Comparison of ENCODE assay signal across 24 cellular contexts in the genomic region with DNA sequence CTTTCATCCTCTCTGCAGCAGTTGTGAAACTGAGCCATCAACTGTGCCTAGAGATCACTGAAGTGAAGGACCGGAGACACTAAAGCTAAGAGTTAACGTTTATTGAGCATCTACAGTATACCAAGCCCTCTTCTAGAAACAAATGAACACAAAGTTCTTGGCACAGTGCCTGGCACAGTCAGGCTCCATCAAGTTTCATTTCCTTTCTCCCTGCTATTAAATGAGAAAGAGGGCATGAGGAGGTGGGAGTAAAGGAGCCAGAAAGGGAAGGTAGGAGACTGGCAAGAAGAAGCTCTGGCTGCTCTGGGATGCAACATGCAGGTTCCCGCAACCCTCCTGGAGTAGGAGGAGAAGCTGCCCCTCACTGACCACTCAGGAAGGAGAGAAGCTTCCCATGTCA. TPM values are rescaled to one million over a fixed set of nuclear protein-coding genes. Genes with fewer than 3 reads are reported as not detected.
"Had no signal": no experiment of that assay in that cellular context is flagged by ENCODE, and none has a peak within 500 bp of the region (broad histone marks: within the 10 kb centered on the region; RNA-seq: fewer than 3 reads in every experiment).

No MANE protein-coding gene starts in this region.

- H3K27ac Mint-ChIP-seq: activated naive CD4-positive, alpha-beta T cell treated with anti-CD3 and anti-CD28 coated beads for 36 hours; activated naive CD8-positive, alpha-beta T cell treated with anti-CD3 and anti-CD28 coated beads, Interleukin-2, amount 50 U/mL, for 24 hours; activated T-helper 2 cell treated with anti-CD3 and anti-CD28 coated beads, Interferon-gamma antibody, Interleukin-2, Interleukin-4, amounts not matched to agents 10 μg/mL and 5 μg/mL and 100 μg/mL, durations not matched to agents 14 hours and 24 hours and 36 hours; endodermal cell; nephron; progenitor cell of endocrine pancreas; stimulated activated naive B cell treated with anti-CD40 and anti-IgM and Interleukin-4, amounts not matched to agents 10 μg/mL and 1 μg/mL and 100 μg/mL, for 72 hours had no signal

- H3K27me3 ChIP-seq: hepatocyte, left lung, tibial nerve had no signal

- H3K36me3 ChIP-seq: left lung, tibial nerve, WERI-Rb-1 had no signal

- H3K27ac ChIP-seq: hepatocyte, left lung, skin epidermis, tibial nerve had no signal

- H3K9me3 ChIP-seq: left lung, tibial nerve had no signal

- DNase-seq: activated CD4-positive, alpha-beta T cell treated with anti-CD3 and anti-CD28 coated beads, Interleukin-2, amount 50 U/mL, for 48 hours; activated naive CD4-positive, alpha-beta T cell treated with anti-CD3 and anti-CD28 coated beads for 36 hours; activated naive CD8-positive, alpha-beta T cell treated with anti-CD3 and anti-CD28 coated beads, Interleukin-2, amount 50 U/mL, for 24 hours; aorta; endodermal cell; erythroblast; kidney; left lung; occipital lobe; stimulated activated CD4-positive, alpha-beta T cell treated with anti-CD3 and anti-CD28 coated beads, Interleukin-15, amount 100 ng/mL, for 24 hours; stimulated activated CD4-positive, alpha-beta T cell treated with anti-CD3 and anti-CD28 coated beads, Interleukin-4, amount 100 ng/mL, for 1 hour; stimulated activated naive B cell treated with anti-CD40 and anti-IgM and Interleukin-4, amounts not matched to agents 10 μg/mL and 1 μg/mL and 100 μg/mL, for 72 hours; WERI-Rb-1 had no signal

- H3K4me1 Mint-ChIP-seq: activated naive CD8-positive, alpha-beta T cell treated with anti-CD3 and anti-CD28 coated beads, Interleukin-2, amount 50 U/mL, for 24 hours had no signal

- H3K9me3 Mint-ChIP-seq: activated naive CD4-positive, alpha-beta T cell treated with anti-CD3 and anti-CD28 coated beads for 36 hours; activated naive CD8-positive, alpha-beta T cell treated with anti-CD3 and anti-CD28 coated beads, Interleukin-2, amount 50 U/mL, for 24 hours; activated T-helper 2 cell treated with anti-CD3 and anti-CD28 coated beads, Interferon-gamma antibody, Interleukin-2, Interleukin-4, amounts not matched to agents 10 μg/mL and 5 μg/mL and 100 μg/mL, durations not matched to agents 14 hours and 24 hours and 36 hours; endodermal cell; nephron; stimulated activated naive B cell treated with anti-CD40 and anti-IgM and Interleukin-4, amounts not matched to agents 10 μg/mL and 1 μg/mL and 100 μg/mL, for 72 hours had no signal

- H3K36me3 Mint-ChIP-seq: stimulated activated naive B cell treated with anti-CD40 and anti-IgM and Interleukin-4, amounts not matched to agents 10 μg/mL and 1 μg/mL and 100 μg/mL, for 72 hours had no signal

- H3K4me3 Mint-ChIP-seq: activated naive CD4-positive, alpha-beta T cell treated with anti-CD3 and anti-CD28 coated beads for 36 hours; activated naive CD8-positive, alpha-beta T cell treated with anti-CD3 and anti-CD28 coated beads, Interleukin-2, amount 50 U/mL, for 24 hours; endodermal cell; nephron; stimulated activated naive B cell treated with anti-CD40 and anti-IgM and Interleukin-4, amounts not matched to agents 10 μg/mL and 1 μg/mL and 100 μg/mL, for 72 hours had no signal

- H3K4me3 ChIP-seq: hepatocyte, left lung, skin epidermis, tibial nerve had no signal

RNA-seq across cellular contexts. Expression of a gene that starts 30.6 kb away (rescaled TPM):
- total RNA-seq: activated naive CD4-positive, alpha-beta T cell treated with anti-CD3 and anti-CD28 coated beads for 36 hours; chondrocyte; dermis microvascular lymphatic vessel endothelial cell; endodermal cell; fibroblast of villous mesenchyme; glomerular endothelial cell; progenitor cell of endocrine pancreas had no signal

RNA-seq across cellular contexts. Expression of a gene that starts 33.6 kb away (rescaled TPM):
- total RNA-seq: activated naive CD4-positive, alpha-beta T cell treated with anti-CD3 and anti-CD28 coated beads for 36 hours; dermis microvascular lymphatic vessel endothelial cell; glomerular endothelial cell; T-helper 1 cell treated with Interleukin-12 subunit alpha and Interleukin-12 subunit beta and Interleukin-4 antibody, amounts not matched to agents 30 ng/mL and 1 ng/mL, for 36 hours had no signal
